2 cellular contexts compared by ENCODE assay signal in genomic region chr5:19733612-19734495, GRCh38.
TF ChIP-seq lines count a peak whose summit lies in the region.

No MANE protein-coding gene starts in this region.

TF ChIP-seq in H1, 55 proteins besides CTCF, POLR2A, EP300 and RAD21:
- TF ChIP-seq FOSL1 (IDR thresholded peaks at IDR 0.05; ENCODE audit: insufficient read depth, low read depth, low read length) (no peak), TEAD4 (IDR thresholded peaks at IDR 0.05; ENCODE audit: low read depth, low read length) (0 out of 2 replicates have a peak, but pooled peaks have one; percentile 42), E2F6 (IDR thresholded peaks at IDR 0.05) (no peak), HDAC6 (IDR thresholded peaks at IDR 0.05; ENCODE audit: low read depth, low read length) (no peak)

TF ChIP-seq in HepG2, 621 proteins besides CTCF, POLR2A, EP300 and RAD21:
- TF ChIP-seq HIC2 (CRISPR knock-in tag; IDR thresholded peaks at IDR 0.05; ENCODE audit: low read depth) (no peak), GATA4 (IDR thresholded peaks at IDR 0.05; ENCODE audit: borderline replicate concordance, low read depth) (no peak), ZSCAN25 (CRISPR knock-in tag; IDR thresholded peaks at IDR 0.05) (no peak), TARDBP (CRISPR knock-in tag; IDR thresholded peaks at IDR 0.05) (no peak), ZNF275 (CRISPR knock-in tag; IDR thresholded peaks at IDR 0.05; ENCODE audit: borderline replicate concordance) (no peak), ZNF44 (CRISPR knock-in tag; IDR thresholded peaks at IDR 0.05) (no peak), AGO1 (IDR thresholded peaks at IDR 0.05; ENCODE audit: low read depth, low read length, poor library complexity, severe bottlenecking) (no peak), THAP11 (CRISPR knock-in tag; IDR thresholded peaks at IDR 0.05) (no peak), MTF1 (CRISPR knock-in tag; IDR thresholded peaks at IDR 0.05) (no peak), ZNF460 (CRISPR knock-in tag; IDR thresholded peaks at IDR 0.05; ENCODE audit: borderline replicate concordance) (no peak)
- TF ChIP-seq, protein P1, sequence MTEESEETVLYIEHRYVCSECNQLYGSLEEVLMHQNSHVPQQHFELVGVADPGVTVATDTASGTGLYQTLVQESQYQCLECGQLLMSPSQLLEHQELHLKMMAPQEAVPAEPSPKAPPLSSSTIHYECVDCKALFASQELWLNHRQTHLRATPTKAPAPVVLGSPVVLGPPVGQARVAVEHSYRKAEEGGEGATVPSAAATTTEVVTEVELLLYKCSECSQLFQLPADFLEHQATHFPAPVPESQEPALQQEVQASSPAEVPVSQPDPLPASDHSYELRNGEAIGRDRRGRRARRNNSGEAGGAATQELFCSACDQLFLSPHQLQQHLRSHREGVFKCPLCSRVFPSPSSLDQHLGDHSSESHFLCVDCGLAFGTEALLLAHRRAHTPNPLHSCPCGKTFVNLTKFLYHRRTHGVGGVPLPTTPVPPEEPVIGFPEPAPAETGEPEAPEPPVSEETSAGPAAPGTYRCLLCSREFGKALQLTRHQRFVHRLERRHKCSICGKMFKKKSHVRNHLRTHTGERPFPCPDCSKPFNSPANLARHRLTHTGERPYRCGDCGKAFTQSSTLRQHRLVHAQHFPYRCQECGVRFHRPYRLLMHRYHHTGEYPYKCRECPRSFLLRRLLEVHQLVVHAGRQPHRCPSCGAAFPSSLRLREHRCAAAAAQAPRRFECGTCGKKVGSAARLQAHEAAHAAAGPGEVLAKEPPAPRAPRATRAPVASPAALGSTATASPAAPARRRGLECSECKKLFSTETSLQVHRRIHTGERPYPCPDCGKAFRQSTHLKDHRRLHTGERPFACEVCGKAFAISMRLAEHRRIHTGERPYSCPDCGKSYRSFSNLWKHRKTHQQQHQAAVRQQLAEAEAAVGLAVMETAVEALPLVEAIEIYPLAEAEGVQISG (CRISPR knock-in tag; IDR thresholded peaks at IDR 0.05), result no peak
TF ChIP-seq in HepG2: peak in this region for 0.
